Comparison of ENCODE assay signal across 1 cellular context in the genomic region with DNA sequence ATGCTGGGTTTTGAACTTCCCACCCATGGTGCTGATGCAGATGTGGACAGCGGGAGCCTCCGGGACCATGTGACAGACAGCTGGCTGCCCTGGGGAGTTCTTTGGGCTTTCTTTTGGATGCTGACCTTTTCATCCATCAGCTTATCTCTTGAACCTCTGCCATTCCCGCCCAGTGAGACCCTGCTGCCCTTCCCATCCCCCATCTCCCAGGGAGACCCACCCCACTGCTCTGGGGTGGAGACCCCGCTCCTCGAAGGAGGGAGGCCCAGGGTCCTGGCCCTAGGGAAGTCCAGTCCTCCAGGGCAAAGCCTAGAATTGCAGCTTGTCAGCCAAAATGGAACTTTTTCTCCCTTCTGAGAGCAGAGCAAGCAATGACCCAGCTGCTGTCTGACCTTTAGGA.
TF ChIP-seq lines count a peak whose summit lies in the region.

No MANE protein-coding gene starts in this region.

TF ChIP-seq in K562, 482 proteins besides CTCF, POLR2A, EP300 and RAD21:
- TF ChIP-seq, protein P1, sequence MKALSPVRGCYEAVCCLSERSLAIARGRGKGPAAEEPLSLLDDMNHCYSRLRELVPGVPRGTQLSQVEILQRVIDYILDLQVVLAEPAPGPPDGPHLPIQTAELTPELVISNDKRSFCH (CRISPR knock-in tag; IDR thresholded peaks at IDR 0.05), result no peak
- TF ChIP-seq, protein P1 (tag; IDR thresholded peaks at IDR 0.05), result 0 out of 2 replicates have a peak, but pooled peaks have one; percentile 19
- TF ChIP-seq, protein P2, sequence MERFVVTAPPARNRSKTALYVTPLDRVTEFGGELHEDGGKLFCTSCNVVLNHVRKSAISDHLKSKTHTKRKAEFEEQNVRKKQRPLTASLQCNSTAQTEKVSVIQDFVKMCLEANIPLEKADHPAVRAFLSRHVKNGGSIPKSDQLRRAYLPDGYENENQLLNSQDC (CRISPR knock-in tag; IDR thresholded peaks at IDR 0.05), result no peak
